13 cellular contexts compared by ENCODE assay signal in the genomic region with DNA sequence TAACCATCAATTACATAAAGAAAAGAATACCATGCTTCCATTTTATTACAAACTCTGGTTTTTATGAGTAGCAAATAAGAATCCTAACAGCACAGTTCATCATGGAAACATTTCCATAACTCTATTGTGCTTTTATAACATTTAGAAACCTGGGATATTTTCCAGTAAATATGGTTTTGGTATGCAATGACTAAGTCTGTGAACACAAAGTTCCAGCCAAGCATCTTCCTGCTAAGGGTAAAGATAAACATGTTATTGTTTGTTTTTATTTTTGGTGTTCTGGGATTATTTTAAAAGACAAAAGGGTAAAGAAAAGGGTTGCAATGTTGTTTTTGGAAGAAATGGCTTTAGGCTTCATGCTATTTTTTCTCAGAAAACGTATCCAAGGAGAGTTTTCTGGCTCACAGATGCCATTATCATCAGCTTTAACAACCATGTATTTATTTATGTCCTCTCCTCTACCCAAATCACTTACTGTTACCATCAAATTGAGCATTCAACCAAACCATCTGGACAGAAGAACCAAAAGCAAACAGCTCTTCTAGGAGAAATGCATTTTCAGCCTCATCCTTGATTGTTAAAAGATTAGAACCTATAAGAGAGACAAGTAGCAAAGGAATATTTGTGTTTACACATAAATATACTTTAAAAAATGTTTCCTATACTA. TPM values are rescaled to one million over a fixed set of nuclear protein-coding genes. Genes with fewer than 3 reads are reported as not detected.
DNase-seq lines count a peak whose midpoint lies in the region; ATAC-seq, FAIRE-seq and TF ChIP-seq lines count a peak whose summit lies in the region.
"Had no signal": no experiment of that assay in that cellular context is flagged by ENCODE, and none has a peak within 500 bp of the region (broad histone marks: within the 10 kb centered on the region; RNA-seq: fewer than 3 reads in every experiment).

No MANE protein-coding gene starts in this region.

- no peak for TF ChIP-seq EP300 in transverse colon (IDR thresholded peaks at IDR 0.05; ENCODE audit: low read depth)

- H3K27me3 ChIP-seq in Panc1 (ENCODE audit: control insufficient read depth, insufficient read depth, low read length) = no peaks in the 10 kb centered on the region
- H3K27me3 ChIP-seq in endothelial cell of umbilical vein (ENCODE audit: control insufficient read depth in 2 of 2, insufficient read depth in 2 of 2, low read length in 2 of 2) = no peaks in the 10 kb centered on the region
- no peaks in the 10 kb centered on the region for H3K27me3 ChIP-seq in transverse colon

- H3K9ac ChIP-seq in endothelial cell of umbilical vein (replicated peaks; ENCODE audit: extremely low read depth, insufficient read depth, low read length) = peak overlapping the region; percentile 90

- no peaks in the 10 kb centered on the region for H3K9me3 ChIP-seq in Panc1 (ENCODE audit: control insufficient read depth, insufficient read depth, low read depth, low read length)
- no peaks in the 10 kb centered on the region for H3K9me3 ChIP-seq in endothelial cell of umbilical vein (replicated peaks; ENCODE audit: control insufficient read depth, insufficient read depth, low read length)
- H3K9me3 ChIP-seq in transverse colon = no peaks in the 10 kb centered on the region

- CTCF ChIA-PET in Panc1 (lab: Charles Lee) = interaction anchor here (0.6 kb wide), 1 partner anchor 165 kb away, joined by 4 read pairs; no protein-coding TSS in a partner anchor
- CTCF ChIA-PET in endothelial cell of umbilical vein (lab: Charles Lee) = interaction anchor here (1.5 to 3.5 kb wide), 4 partner anchors 13 to 26 kb away, joined by 5 to 16 read pairs (median 8); no protein-coding TSS in a partner anchor

- H3K4me3 ChIP-seq in Panc1 (ENCODE audit: low read depth in 2 of 2, low read length in 2 of 2) (no peak overlapping the region), endothelial cell of umbilical vein (replicated peaks in 1 of 3; ENCODE audit: insufficient read depth in 1 of 3, low read depth in 1 of 3, low read length in 3 of 3) (peak overlapping the region in 1 of 3 experiments; percentile 8), transverse colon (no peak overlapping the region)

- dilution Hi-C loops in endothelial cell of umbilical vein (cut with MboI; ENCODE audit: extremely low pct_ligation_motif_present, low sequenced_read_pairs) = no loop called here

- POLR2A ChIA-PET in Panc1 (lab: Charles Lee) = no interaction called here
- POLR2A ChIA-PET in endothelial cell of umbilical vein (lab: Charles Lee) = no interaction called here

- no peaks in the 10 kb centered on the region for H4K20me1 ChIP-seq in endothelial cell of umbilical vein (replicated peaks; ENCODE audit: control insufficient read depth, extremely low read depth, insufficient read depth, low read length)

- no peak overlapping the region for H2AFZ ChIP-seq in endothelial cell of umbilical vein (ENCODE audit: low read depth, low read length)

- BruUV-seq in Panc1 (replicated peaks; lab: Mats Ljungman, UMichigan) (no TSS peak), endothelial cell of umbilical vein (replicated peaks; lab: Mats Ljungman, UMichigan) (no TSS peak)

- peak; percentile 68 for DNase-seq in HCEC 1CT
- DNase-seq in Panc1 (ENCODE audit: low read depth, low spot score) = no peak
- peak; percentile 94 for DNase-seq in endothelial cell of umbilical vein (ENCODE audit: low read depth, low spot score)
- DNase-seq in sciatic nerve (ENCODE audit: low spot score) = no peak
- DNase-seq in NCI-H2029 treated with DMSO at 0.1 percent for 48 hours (lab: John Stamatoyannopoulos, UW) = no peak
- no peak for DNase-seq in NCI-H510A treated with DMSO at 0.1 percent for 48 hours (lab: John Stamatoyannopoulos, UW)
- no peak for DNase-seq in transverse colon
- no peak for DNase-seq in NCI-H345 treated with DMSO at 0.1 percent for 48 hours (lab: John Stamatoyannopoulos, UW; ENCODE audit: unreplicated experiment)
- DNase-seq: activated T-cell treated with anti-CD3 and anti-CD28 coated beads, Interleukin-2, amount 50 U/mL, for 4 hours; DMS79 treated with DMSO at 0.1 percent for 48 hours; H9; left cardiac atrium had no signal

- no peaks in the 10 kb centered on the region for H3K36me3 ChIP-seq in Panc1 (ENCODE audit: control insufficient read depth, insufficient read depth, low read length)
- peaks cover 0 to 2% of the 10 kb centered on the region in 2 experiments for H3K36me3 ChIP-seq in endothelial cell of umbilical vein (ENCODE audit: control insufficient read depth in 2 of 2, extremely low read depth in 1 of 2, insufficient read depth in 2 of 2, low read length in 2 of 2)
- no peaks in the 10 kb centered on the region for H3K36me3 ChIP-seq in transverse colon

- H3K9me1 ChIP-seq in endothelial cell of umbilical vein (replicated peaks; ENCODE audit: control insufficient read depth, extremely low read depth, insufficient read depth, low read length) = no peaks in the 10 kb centered on the region

- 50 to 53% methylated on average over 1 of the region's 1 CpG for WGBS in transverse colon (ENCODE audit: low coverage in 1 of 2), 2 donors

- peak; percentile 83 for FAIRE-seq in endothelial cell of umbilical vein (lab: Jason Lieb, UNC)
- FAIRE-seq: RCC 7860 had no signal

- H3K27ac ChIP-seq in Panc1 (ENCODE audit: low read length) (peak overlapping the region; percentile 80), endothelial cell of umbilical vein (ENCODE audit: insufficient read depth, low read depth, low read length) (peak overlapping the region; percentile 98), transverse colon (no peak overlapping the region)

- TF ChIP-seq CTCF in Panc1 (IDR thresholded peaks at IDR 0.05) (no peak), endothelial cell of umbilical vein (IDR thresholded peaks at IDR 0.05; ENCODE audit: extremely low read depth in 1 of 2, insufficient read depth in 1 of 2, low read depth in 1 of 2, low read length in 2 of 2) (no peak), transverse colon (IDR thresholded peaks at IDR 0.05) (no peak)

- TF ChIP-seq POLR2A in endothelial cell of umbilical vein (IDR thresholded peaks at IDR 0.05; ENCODE audit: low read depth, low read length) = peak; percentile 51
- no peak for TF ChIP-seq POLR2A in transverse colon (IDR thresholded peaks at IDR 0.05)

- peak; percentile 93 for ATAC-seq in Panc1
- ATAC-seq in sciatic nerve = peak; percentile 80
- ATAC-seq: activated T-cell treated with anti-CD3 and anti-CD28 coated beads, Interleukin-2, amount 50 U/mL, for 4 hours had no signal

- intact Hi-C loops in Panc1 (cut with micrococcal nuclease; ENCODE audit: unreplicated experiment) (no loop called here), endothelial cell of umbilical vein (cut with micrococcal nuclease) (loop anchor here (1.0 kb wide), 2 partner anchors 14 to 42 kb away; partner anchors contain the start of gene LY75), sciatic nerve (cut with DNase I) (no loop called here), transverse colon (cut with DNase I; ENCODE audit: low total_unique reads) (no loop called here)

- in situ Hi-C loops in Panc1 (cut with HindIII; ENCODE audit: low pct_unique_long_range_greater_than_20kb, low sequenced_read_pairs) (no loop called here), transverse colon (cut with MboI; ENCODE audit: low pct_ligation_motif_present in 1 of 4, low pct_unique_long_range_greater_than_20kb in 1 of 4, low sequenced_read_pairs in 3 of 4) (no loop called here)

- H3K4me1 ChIP-seq in Panc1 (ENCODE audit: control insufficient read depth, insufficient read depth, low read length) = peaks cover 22% of the 10 kb centered on the region
- H3K4me1 ChIP-seq in endothelial cell of umbilical vein (ENCODE audit: control insufficient read depth, extremely low read depth, insufficient read depth, low read length) = peaks cover 41% of the 10 kb centered on the region
- peaks cover 0 to 7% (median 0%) of the 10 kb centered on the region in 4 donors for H3K4me1 ChIP-seq in transverse colon

- H3K79me2 ChIP-seq in endothelial cell of umbilical vein (ENCODE audit: control insufficient read depth, insufficient read depth, low read length) = no peaks in the 10 kb centered on the region

- H3K4me2 ChIP-seq in endothelial cell of umbilical vein (ENCODE audit: insufficient read depth, low read length) = peak overlapping the region; percentile 86

TF ChIP-seq in endothelial cell of umbilical vein, 7 proteins besides CTCF, POLR2A, EP300 and RAD21:
- TF ChIP-seq MYC (IDR thresholded peaks at IDR 0.05; ENCODE audit: low read depth, low read length) = no peak
- TF ChIP-seq EZH2 (IDR thresholded peaks at IDR 0.05; ENCODE audit: borderline replicate concordance, low read depth, low read length, severe bottlenecking) = no peak
- TF ChIP-seq, protein P1, sequence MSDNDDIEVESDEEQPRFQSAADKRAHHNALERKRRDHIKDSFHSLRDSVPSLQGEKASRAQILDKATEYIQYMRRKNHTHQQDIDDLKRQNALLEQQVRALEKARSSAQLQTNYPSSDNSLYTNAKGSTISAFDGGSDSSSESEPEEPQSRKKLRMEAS (IDR thresholded peaks at IDR 0.05; ENCODE audit: insufficient read depth, insufficient read length) = no peak
- peak; percentile 58 for TF ChIP-seq POLR2AphosphoS5 (IDR thresholded peaks at IDR 0.05; ENCODE audit: insufficient read depth, low read depth, low read length)
- TF ChIP-seq JUN (IDR thresholded peaks at IDR 0.05; ENCODE audit: borderline replicate concordance, insufficient read depth, insufficient read length, low read depth) = peak; percentile 88
- TF ChIP-seq FOS (IDR thresholded peaks at IDR 0.05; ENCODE audit: borderline replicate concordance, insufficient read depth, low read length) = peak; percentile 69
- TF ChIP-seq GATA2 (IDR thresholded peaks at IDR 0.05; ENCODE audit: insufficient read depth, insufficient read length, low read depth, low read length) = no peak

RNA-seq across cellular contexts. Expression of gene LY75, which starts 41.9 kb away (rescaled TPM):
- total RNA-seq in Panc1 (2021; ENCODE audit: unreplicated experiment) (2.8 TPM), endothelial cell of umbilical vein (11.7 and 13.2 TPM in 2 replicates), sciatic nerve (4.5 TPM), transverse colon (10 to 100 TPM; 15.3 to 44.2 (median 37.2) TPM)
- polyA plus RNA-seq in Panc1 (2012; ENCODE audit: insufficient read length) = 2.6 TPM
- polyA plus RNA-seq in endothelial cell of umbilical vein = 2.8 and 3.8 TPM in 2 replicates
- polyA plus RNA-seq in endothelial cell of umbilical vein (2011; cell fraction: cytosol; rRNA removed) = 3.7 and 4.1 TPM in 2 replicates
- 5.4 and 6.8 TPM in 2 replicates for polyA plus RNA-seq in endothelial cell of umbilical vein (2011; cell fraction: nucleus; rRNA removed)
- 2.4 and 6.3 TPM in 2 replicates for polyA plus RNA-seq in endothelial cell of umbilical vein (2012)
- polyA minus RNA-seq in endothelial cell of umbilical vein = 9.4 and 12.1 TPM in 2 replicates
- polyA minus RNA-seq in endothelial cell of umbilical vein (2011; cell fraction: cytosol; rRNA and poly(A)+ RNA removed) = not detected
- 10.7 and 19.9 TPM in 2 replicates for polyA minus RNA-seq in endothelial cell of umbilical vein (2011; cell fraction: nucleus; rRNA and poly(A)+ RNA removed)

Comparison
In these comparisons a context has a peak if more than half of its experiments do, and no peak if none do; other contexts are left out.
1. DNase-seq: peak in HCEC 1CT (single experiment) and endothelial cell of umbilical vein (single experiment); none in Panc1 (single experiment), sciatic nerve (single experiment), NCI-H2029 treated with DMSO at 0.1 percent for 48 hours (single experiment), NCI-H510A treated with DMSO at 0.1 percent for 48 hours (single experiment), transverse colon (single experiment) and NCI-H345 treated with DMSO at 0.1 percent for 48 hours (single experiment).
2. H3K27ac ChIP-seq: peak in Panc1 (single experiment) and endothelial cell of umbilical vein (single experiment); none in transverse colon (0 of 4).